In genomic region chr3:57161131-57161538, GRCh38 we compare ENCODE assay signal across 17 cellular contexts. TPM values are rescaled to one million over a fixed set of nuclear protein-coding genes. Genes with fewer than 3 reads are reported as not detected.
DNase-seq lines count a peak whose midpoint lies in the region; ATAC-seq and TF ChIP-seq lines count a peak whose summit lies in the region.
"Had no signal": no experiment of that assay in that cellular context is flagged by ENCODE, and none has a peak within 500 bp of the region (broad histone marks: within the 10 kb centered on the region; RNA-seq: fewer than 3 reads in every experiment).

No MANE protein-coding gene starts in this region.

- H3K27me3 ChIP-seq in IMR-90 (ENCODE audit: control insufficient read depth, insufficient read depth, low read length) (peaks cover 27% of the 10 kb centered on the region), esophagus squamous epithelium (peaks cover 0 to 27% (median 0%) of the 10 kb centered on the region in 4 donors), dorsolateral prefrontal cortex (no peaks in the 10 kb centered on the region), upper lobe of right lung (peaks cover 8% of the 10 kb centered on the region)

- in situ Hi-C loops in IMR-90 (cut with MboI; ENCODE audit: low sequenced_read_pairs) = loop anchor here (25.0 kb wide), 1 partner anchor 401 kb away; the partner anchor contains the start of gene PDE12

- WGBS in IMR-90 (ENCODE audit: extremely low coverage in 2 of 2, insufficient read length in 1 of 2), 2 experiments = no CpG with 5 or more reads among the region's 3 CpGs
- WGBS in esophagus squamous epithelium, 2 donors = 41 to 46% methylated on average over 3 of the region's 3 CpGs

- peaks cover 4% of the 10 kb centered on the region; the same call in 1 of the 2 replicates for H3K4me1 ChIP-seq in IMR-90 (ENCODE audit: control insufficient read depth, insufficient read depth, low read length)
- peaks cover 12 to 70% (median 24%) of the 10 kb centered on the region in 3 donors for H3K4me1 ChIP-seq in esophagus squamous epithelium
- peaks cover 28% of the 10 kb centered on the region for H3K4me1 ChIP-seq in upper lobe of right lung

- DNase-seq in AG09319 (ENCODE audit: extremely low read depth, low read depth) (peak; percentile 78), IMR-90 (peak; percentile 34), esophagus squamous epithelium (lab: John Stamatoyannopoulos, UW) (no peak), mesothelial cell of epicardium (ENCODE audit: low spot score in 2 of 2, unreplicated experiment in 2 of 2) (no peak), dorsolateral prefrontal cortex (no peak), upper lobe of right lung (no peak)
- DNase-seq: activated CD4-positive, alpha-beta T cell treated with anti-CD3 and anti-CD28 coated beads, Interleukin-2, amount 10 ng/mL, durations not matched to agents 7 days and 5 days; activated naive CD4-positive, alpha-beta T cell treated with Interleukin-2 at 50 U/mL for 16 hours; Calu3; GDM1; natural killer cell; NCI-H446 treated with DMSO at 0.1 percent for 48 hours; retina; T-helper 9 cell had no signal

- H3K4me3 ChIP-seq in IMR-90 (ENCODE audit: insufficient read depth, low read depth, low read length) (no peak overlapping the region), esophagus squamous epithelium (no peak overlapping the region), dorsolateral prefrontal cortex (no peak overlapping the region), upper lobe of right lung (no peak overlapping the region)

- no peak overlapping the region for H2AK9ac ChIP-seq in IMR-90 (replicated peaks; ENCODE audit: low read depth, low read length, poor library complexity)

- dilution Hi-C loops in IMR-90 (cut with HindIII; ENCODE audit: low sequenced_read_pairs, unreplicated experiment) = no loop called here

- no peak overlapping the region for H4K5ac ChIP-seq in IMR-90 (ENCODE audit: low read depth, low read length)

- no peak overlapping the region for H2BK20ac ChIP-seq in IMR-90 (ENCODE audit: low read depth, low read length)

- no peak for TF ChIP-seq POLR2A in IMR-90 (IDR thresholded peaks at IDR 0.05; ENCODE audit: low read depth, low read length)
- no peak for TF ChIP-seq POLR2A in esophagus squamous epithelium (IDR thresholded peaks at IDR 0.05)

- no peak overlapping the region for H2BK120ac ChIP-seq in IMR-90 (ENCODE audit: low read depth, low read length)

- no peaks in the 10 kb centered on the region for H3K36me3 Mint-ChIP-seq in mesothelial cell of epicardium
- H3K36me3 Mint-ChIP-seq: natural killer cell had no signal

- H3K23ac ChIP-seq in IMR-90 (ENCODE audit: low read depth, low read length) = no peak overlapping the region

- no peaks in the 10 kb centered on the region for H3K9me3 Mint-ChIP-seq in mesothelial cell of epicardium
- H3K9me3 Mint-ChIP-seq: activated CD4-positive, alpha-beta T cell treated with anti-CD3 and anti-CD28 coated beads, Interleukin-2, amount 10 ng/mL, durations not matched to agents 7 days and 5 days; dendritic cell treated with granulocyte-macrophage colony-stimulating factor and Interleukin-4, amounts not matched to agents 40 ng/mL and 50 ng/mL, for 4 days; natural killer cell had no signal

- no peak overlapping the region for H2BK15ac ChIP-seq in IMR-90 (ENCODE audit: low read depth, low read length)

- CTCF ChIA-PET in IMR-90 (lab: Yijun Ruan, JAX) = no interaction called here

- H3K56ac ChIP-seq in IMR-90 (ENCODE audit: extremely low read depth, insufficient read depth, low read length) = no peak overlapping the region

- no peak overlapping the region for H3K4me3 Mint-ChIP-seq in mesothelial cell of epicardium
- H3K4me3 Mint-ChIP-seq: activated CD4-positive, alpha-beta T cell treated with anti-CD3 and anti-CD28 coated beads, Interleukin-2, amount 10 ng/mL, durations not matched to agents 7 days and 5 days; dendritic cell treated with granulocyte-macrophage colony-stimulating factor and Interleukin-4, amounts not matched to agents 40 ng/mL and 50 ng/mL, for 4 days; natural killer cell had no signal

- H3K4ac ChIP-seq in IMR-90 (ENCODE audit: low read depth, low read length) = no peak overlapping the region

- intact Hi-C loops in IMR-90 (cut with micrococcal nuclease) = loop anchor here (5.0 kb wide), 1 partner anchor 154 kb away; no protein-coding TSS in a partner anchor
- intact Hi-C loops in esophagus squamous epithelium (cut with DNase I) = no loop called here
- intact Hi-C loops in dorsolateral prefrontal cortex (cut with DNase I) = no loop called here
- intact Hi-C loops in upper lobe of right lung (cut with DNase I) = no loop called here

- H3K27ac ChIP-seq in IMR-90 (ENCODE audit: insufficient read depth, low read length) = no peak overlapping the region
- peak overlapping the region in 3 of 4 donors; percentile 32 to 59 (median 54) for H3K27ac ChIP-seq in esophagus squamous epithelium
- H3K27ac ChIP-seq in dorsolateral prefrontal cortex = peak overlapping the region in 1 of 59 donors; percentile 57
- no peak overlapping the region for H3K27ac ChIP-seq in upper lobe of right lung

- no peak for ATAC-seq in IMR-90 (ENCODE audit: low read depth)
- ATAC-seq in HG03280 (IDR thresholded peaks at IDR 0.05; ENCODE audit: unreplicated experiment) = no peak
- ATAC-seq in HG02981 (IDR thresholded peaks at IDR 0.05; ENCODE audit: unreplicated experiment) = no peak
- no peak for ATAC-seq in upper lobe of right lung
- ATAC-seq: natural killer cell had no signal

- no peak overlapping the region for H3K18ac ChIP-seq in IMR-90 (ENCODE audit: low read depth, low read length)

- no peak overlapping the region for H2AFZ ChIP-seq in IMR-90 (replicated peaks; ENCODE audit: low read length, poor library complexity)

- no peaks in the 10 kb centered on the region for H3K9me1 ChIP-seq in IMR-90 (ENCODE audit: insufficient read depth, low read length)

- H3K27me3 Mint-ChIP-seq in mesothelial cell of epicardium (ENCODE audit: low read depth) = peaks cover 9% of the 10 kb centered on the region

- peaks cover 79% of the 10 kb centered on the region for H3K4me1 Mint-ChIP-seq in mesothelial cell of epicardium

- POLR2A ChIA-PET in IMR-90 (lab: Charles Lee; ENCODE audit: unreplicated experiment) = no interaction called here

- no peaks in the 10 kb centered on the region for H3K79me1 ChIP-seq in IMR-90 (ENCODE audit: low read depth in 1 of 2, low read length in 2 of 2)

- H3K14ac ChIP-seq in IMR-90 (replicated peaks; ENCODE audit: low read depth, low read length) = no peak overlapping the region

- no peak overlapping the region for H2AK5ac ChIP-seq in IMR-90 (ENCODE audit: low read depth, low read length)

- peak overlapping the region; percentile 78 for H3K27ac Mint-ChIP-seq in mesothelial cell of epicardium
- H3K27ac Mint-ChIP-seq: activated CD4-positive, alpha-beta T cell treated with anti-CD3 and anti-CD28 coated beads, Interleukin-2, amount 10 ng/mL, durations not matched to agents 7 days and 5 days; dendritic cell treated with granulocyte-macrophage colony-stimulating factor and Interleukin-4, amounts not matched to agents 40 ng/mL and 50 ng/mL, for 4 days; natural killer cell had no signal

- no TSS peak for BruUV-seq in IMR-90 (replicated peaks; lab: Mats Ljungman, UMichigan)

- no peak for TF ChIP-seq CTCF in AG09319 (IDR thresholded peaks at IDR 0.05; ENCODE audit: low read depth, low read length)
- TF ChIP-seq CTCF in IMR-90 (conservative IDR thresholded peaks at IDR 0.05; ENCODE audit: low read depth, low read length) = no peak
- TF ChIP-seq CTCF in esophagus squamous epithelium (IDR thresholded peaks at IDR 0.05) = no peak
- no peak for TF ChIP-seq CTCF in mesothelial cell of epicardium (IDR thresholded peaks at IDR 0.05; ENCODE audit: unreplicated experiment)
- TF ChIP-seq CTCF in dorsolateral prefrontal cortex (IDR thresholded peaks at IDR 0.05 in 54 of 56, conservative IDR thresholded peaks at IDR 0.05 in 2 of 56; ENCODE audit: low read depth in 1 of 56, partially characterized antibody in 56 of 56) = no peak
- TF ChIP-seq CTCF in upper lobe of right lung (IDR thresholded peaks at IDR 0.05) = no peak

- H2BK5ac ChIP-seq in IMR-90 (ENCODE audit: low read depth, low read length, poor library complexity, severe bottlenecking) = no peak overlapping the region

- H4K8ac ChIP-seq in IMR-90 (ENCODE audit: low read depth in 2 of 2, low read length in 2 of 2) = no peak overlapping the region

- H3K36me3 ChIP-seq in IMR-90 (ENCODE audit: control insufficient read depth, insufficient read depth, low read length) = no peaks in the 10 kb centered on the region
- no peaks in the 10 kb centered on the region for H3K36me3 ChIP-seq in esophagus squamous epithelium
- H3K36me3 ChIP-seq in upper lobe of right lung = no peaks in the 10 kb centered on the region

- TF ChIP-seq RAD21 in IMR-90 (IDR thresholded peaks at IDR 0.05; ENCODE audit: low read length) = no peak

- no peak overlapping the region for H3K4me2 ChIP-seq in IMR-90 (ENCODE audit: low read depth, low read length)

- no peaks in the 10 kb centered on the region for H3K9me3 ChIP-seq in IMR-90 (ENCODE audit: control insufficient read depth, insufficient read depth, low read length)
- no peaks in the 10 kb centered on the region for H3K9me3 ChIP-seq in esophagus squamous epithelium
- no peaks in the 10 kb centered on the region for H3K9me3 ChIP-seq in upper lobe of right lung

- no peak overlapping the region for H3K9ac ChIP-seq in IMR-90 (ENCODE audit: low read depth, low read length)

- H4K91ac ChIP-seq in IMR-90 (ENCODE audit: insufficient read depth, low read depth, low read length) = no peak overlapping the region

- H4K20me1 ChIP-seq in IMR-90 (ENCODE audit: insufficient read depth, low read length) = no peaks in the 10 kb centered on the region; the same call in 1 of the 2 replicates

TF ChIP-seq in IMR-90, 13 proteins besides CTCF, POLR2A, EP300 and RAD21 (continues in another document):
- no peak for TF ChIP-seq SMC3 (IDR thresholded peaks at IDR 0.05; ENCODE audit: low read depth, low read length)

RNA-seq across cellular contexts. Expression of gene IL17RD, which starts 4.0 kb away (rescaled TPM):
- total RNA-seq in IMR-90 (2012; rRNA removed) = 0.72 and 0.83 TPM in 2 replicates
- polyA plus RNA-seq in IMR-90 (2012; rRNA removed) = 0.92 TPM in 2 replicates
- 0.16 and 0.90 TPM in 2 replicates for polyA plus RNA-seq in IMR-90 (2012; cell fraction: cytosol; rRNA removed)
- polyA plus RNA-seq in IMR-90 (2012; cell fraction: nucleus; rRNA removed; ENCODE audit: low replicate concordance) = 0.71 and 0.77 TPM in 2 replicates
- 10 to 100 TPM in 1 of 4 donors, 1 to 10 TPM in 3; 4.4 to 10.4 (median 5.1) TPM for total RNA-seq in esophagus squamous epithelium
- 27.5 to 30.3 TPM (median 27.9 TPM) in 3 replicates for total RNA-seq in mesothelial cell of epicardium
- 10 to 100 TPM in 34 of 120 experiments, 1 to 10 TPM in 86; 4.1 to 18.6 (median 8.8) TPM for total RNA-seq in dorsolateral prefrontal cortex
- 1.1 TPM for total RNA-seq in upper lobe of right lung
- total RNA-seq: activated CD4-positive, alpha-beta T cell treated with anti-CD3 and anti-CD28 coated beads, Interleukin-2, amount 10 ng/mL, durations not matched to agents 7 days and 5 days had no signal

RNA-seq across cellular contexts. Expression of gene HESX1, which starts 38.6 kb away (rescaled TPM):
- 0.36 TPM in 1 of 2 replicates, not detected in the other for total RNA-seq in IMR-90 (2012; rRNA removed)
- polyA plus RNA-seq in IMR-90 (2012; rRNA removed) = 0.65 and 0.82 TPM in 2 replicates
- 0.08 and 0.51 TPM in 2 replicates for polyA plus RNA-seq in IMR-90 (2012; cell fraction: cytosol; rRNA removed)
- polyA plus RNA-seq in IMR-90 (2012; cell fraction: nucleus; rRNA removed; ENCODE audit: low replicate concordance) = 0.78 and 2.5 TPM in 2 replicates
- 1 to 10 TPM in 1 of 4 donors, not detected in 3; 1.3 TPM for total RNA-seq in esophagus squamous epithelium
- total RNA-seq in mesothelial cell of epicardium = 1.5 to 2.4 TPM (median 1.7 TPM) in 3 replicates
- 1 to 10 TPM in 54 of 120 experiments, under 1 TPM in 34, not detected in 32; 0.43 to 4.2 (median 1.1) TPM for total RNA-seq in dorsolateral prefrontal cortex
- 1.2 TPM for total RNA-seq in upper lobe of right lung

Comparison
In these comparisons a context has a peak if more than half of its experiments do, and no peak if none do; other contexts are left out.
1. DNase-seq: peak in AG09319 (single experiment) and IMR-90 (single experiment); none in esophagus squamous epithelium (single experiment), mesothelial cell of epicardium (0 of 2), dorsolateral prefrontal cortex (0 of 10) and upper lobe of right lung (single experiment).
2. H3K27ac ChIP-seq: peak in esophagus squamous epithelium (3 of 4); none in IMR-90 (single experiment) and upper lobe of right lung (single experiment).